ENCODE assay signal across 10 cellular contexts in genomic region chr1:26724118-26724517, GRCh38. TPM values are rescaled to one million over a fixed set of nuclear protein-coding genes. Genes with fewer than 3 reads are reported as not detected.
A peak's percentile ranks its signal among the peaks of the same experiment; 100 is the strongest.
DNase-seq lines count a peak whose midpoint lies in the region; ATAC-seq and TF ChIP-seq lines count a peak whose summit lies in the region.
"Had no signal": no experiment of that assay in that cellular context is flagged by ENCODE, and none has a peak within 500 bp of the region (broad histone marks: within the 10 kb centered on the region; RNA-seq: fewer than 3 reads in every experiment).

No MANE protein-coding gene starts in this region.

- H3K9me3 Mint-ChIP-seq in activated T-cell treated with anti-CD3 and anti-CD28 coated beads, Interleukin-2, amount 50 U/mL, for 4 hours: no peaks in the 10 kb centered on the region
- no peaks in the 10 kb centered on the region for H3K9me3 Mint-ChIP-seq in memory B cell

- no peak for DNase-seq in activated T-cell treated with anti-CD3 and anti-CD28 coated beads, Interleukin-2, amount 50 U/mL, for 4 hours
- no peak for DNase-seq in activated T-cell treated with anti-CD3 and anti-CD28 coated beads, Interleukin-2, amount 50 U/mL, for 1 hour
- peak; percentile 20 for DNase-seq in astrocyte of the hippocampus (ENCODE audit: low read depth, low spot score)
- no peak for DNase-seq in memory B cell (ENCODE audit: low spot score in 2 of 2)
- DNase-seq in thoracic aorta (ENCODE audit: low spot score): no peak
- DNase-seq in NCI-H187 (lab: John Stamatoyannopoulos, UW): no peak
- DNase-seq in SKM-1 treated with dmso at 0.1 percent for 144 hours (lab: John Stamatoyannopoulos, UW; ENCODE audit: unreplicated experiment): no peak
- DNase-seq: cortex of kidney had no signal

- H3K27me3 Mint-ChIP-seq in activated T-cell treated with anti-CD3 and anti-CD28 coated beads, Interleukin-2, amount 50 U/mL, for 4 hours (ENCODE audit: low read depth): no peaks in the 10 kb centered on the region
- H3K27me3 Mint-ChIP-seq in memory B cell: no peaks in the 10 kb centered on the region

- peak overlapping the region; percentile 67 to 78 for H3K27ac ChIP-seq in thoracic aorta

- peaks cover 4% of the 10 kb centered on the region for H3K36me3 Mint-ChIP-seq in activated T-cell treated with anti-CD3 and anti-CD28 coated beads, Interleukin-2, amount 50 U/mL, for 4 hours (ENCODE audit: insufficient read depth)
- H3K36me3 Mint-ChIP-seq in memory B cell: peaks cover 5% of the 10 kb centered on the region

- H3K36me3 ChIP-seq in thoracic aorta: no peaks in the 10 kb centered on the region
- H3K36me3 ChIP-seq: Peyer's patch had no signal

- H3K27me3 ChIP-seq in thoracic aorta (replicated peaks; ENCODE audit: insufficient read depth): no peaks in the 10 kb centered on the region
- H3K27me3 ChIP-seq: Peyer's patch had no signal

- no peak for ATAC-seq in activated T-cell treated with anti-CD3 and anti-CD28 coated beads, Interleukin-2, amount 50 U/mL, for 4 hours
- ATAC-seq in memory B cell (ENCODE audit: low read depth): no peak
- no peak for ATAC-seq in thoracic aorta (ENCODE audit: insufficient number of reproducible peaks, low FRiP score, low read depth)
- no peak for ATAC-seq in HG03097 (IDR thresholded peaks at IDR 0.05; ENCODE audit: low FRiP score, unreplicated experiment)

- peaks cover 58 to 97% of the 10 kb centered on the region in 2 donors for H3K4me1 ChIP-seq in thoracic aorta (ENCODE audit: control insufficient read depth in 1 of 2, low read depth in 2 of 2)

- peak overlapping the region; percentile 17 for H3K4me3 Mint-ChIP-seq in activated T-cell treated with anti-CD3 and anti-CD28 coated beads, Interleukin-2, amount 50 U/mL, for 4 hours
- peak overlapping the region; percentile 54 for H3K4me3 Mint-ChIP-seq in memory B cell

- no peaks in the 10 kb centered on the region for H3K9me3 ChIP-seq in thoracic aorta
- H3K9me3 ChIP-seq: Peyer's patch had no signal

- peak overlapping the region; percentile 48 for H3K4me3 ChIP-seq in thoracic aorta

- peak overlapping the region; percentile 82 for H3K27ac Mint-ChIP-seq in memory B cell

- peaks cover 90% of the 10 kb centered on the region for H3K4me1 Mint-ChIP-seq in activated T-cell treated with anti-CD3 and anti-CD28 coated beads, Interleukin-2, amount 50 U/mL, for 4 hours (ENCODE audit: low read depth)
- H3K4me1 Mint-ChIP-seq in memory B cell: peaks cover 65% of the 10 kb centered on the region

- TF ChIP-seq CTCF in thoracic aorta (IDR thresholded peaks at IDR 0.05): no peak

RNA-seq across cellular contexts. Expression of gene ARID1A, which starts 28.3 kb away (rescaled TPM):
- total RNA-seq in activated T-cell treated with anti-CD3 and anti-CD28 coated beads, Interleukin-2, amount 50 U/mL, for 4 hours: 10 to 100 TPM; 85.0 to 92.7 (median 91.1) TPM
- total RNA-seq in thoracic aorta: 10 to 100 TPM; 53.6 to 69.2 TPM
